1 cellular context compared by ENCODE assay signal in the genomic region with DNA sequence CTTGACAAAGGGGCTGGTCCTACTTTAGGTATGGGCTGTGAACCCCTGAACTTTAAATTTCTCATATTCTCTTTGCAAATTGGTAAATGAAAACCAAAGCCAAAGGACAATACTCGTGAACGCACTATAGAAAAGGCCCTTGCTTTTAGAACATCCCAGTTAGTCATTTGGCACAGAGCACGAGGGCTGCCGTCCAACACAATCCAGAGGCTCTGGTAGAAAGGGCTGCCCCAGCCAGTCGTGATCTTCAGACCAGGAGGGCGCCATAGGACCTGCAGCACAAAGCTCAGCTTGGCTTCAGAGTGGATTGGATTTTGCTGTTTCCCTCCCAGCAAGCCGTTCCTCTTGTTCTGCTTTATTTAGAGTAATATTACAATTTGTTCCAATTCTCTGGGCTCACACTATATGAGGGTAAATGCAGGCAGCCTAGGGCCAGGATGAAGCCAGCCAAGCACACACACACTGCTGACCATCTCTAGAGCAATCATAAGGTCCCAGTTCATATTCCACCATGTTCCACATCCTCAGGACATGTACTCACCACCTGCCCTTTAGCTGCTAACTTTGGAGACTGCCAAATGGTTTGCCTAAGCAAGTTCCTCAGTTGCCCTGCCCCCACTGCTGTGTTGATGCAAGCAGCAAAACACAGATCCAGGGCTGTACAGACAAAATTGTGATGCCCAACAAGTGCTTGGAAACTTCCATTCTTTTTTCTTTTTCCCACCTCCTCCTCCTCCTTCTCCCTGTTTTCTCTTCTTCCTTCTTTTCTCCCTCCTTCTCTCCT.
TF ChIP-seq lines count a peak whose summit lies in the region.

No MANE protein-coding gene starts in this region.

TF ChIP-seq in IMR-90, 13 proteins besides CTCF, POLR2A, EP300 and RAD21:
- no peak for TF ChIP-seq RFX5 (IDR thresholded peaks at IDR 0.05; ENCODE audit: low read depth, low read length)
- no peak for TF ChIP-seq FOS (IDR thresholded peaks at IDR 0.05; ENCODE audit: low read depth, low read length)
- no peak for TF ChIP-seq CHD1 (IDR thresholded peaks at IDR 0.05; ENCODE audit: low read depth, low read length)
- TF ChIP-seq BHLHE40 (IDR thresholded peaks at IDR 0.05; ENCODE audit: low read depth, low read length), result no peak
- TF ChIP-seq MAZ (IDR thresholded peaks at IDR 0.05; ENCODE audit: borderline replicate concordance, low read depth, low read length), result no peak
- TF ChIP-seq SMC3 (IDR thresholded peaks at IDR 0.05; ENCODE audit: low read depth, low read length), result no peak
